Comparison of ENCODE assay signal across 25 cellular contexts in the genomic region with DNA sequence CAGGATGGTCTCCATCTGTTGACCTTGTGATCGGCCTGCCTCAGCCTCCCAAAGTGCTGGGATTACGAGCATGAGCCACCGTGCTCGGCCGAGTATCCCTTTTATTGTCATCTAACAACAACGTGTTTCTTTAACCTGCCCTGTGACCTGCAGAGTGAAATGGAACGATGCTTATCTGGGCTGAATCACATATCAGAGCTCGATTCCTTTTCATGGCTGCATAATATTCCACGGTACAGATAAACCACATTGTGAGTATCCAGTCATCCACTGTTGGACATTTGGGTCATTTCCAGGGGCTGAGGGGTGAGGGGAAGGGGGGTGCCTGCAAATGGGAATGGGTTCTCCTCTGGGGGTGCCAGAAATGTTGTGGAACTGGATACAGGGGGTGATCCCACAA.
DNase-seq lines count a peak whose midpoint lies in the region; ATAC-seq, FAIRE-seq and TF ChIP-seq lines count a peak whose summit lies in the region.
"Had no signal": no experiment of that assay in that cellular context is flagged by ENCODE, and none has a peak within 500 bp of the region (broad histone marks: within the 10 kb centered on the region; RNA-seq: fewer than 3 reads in every experiment).

No MANE protein-coding gene starts in this region.

- H3K9me3 ChIP-seq in right atrium auricular region (no peaks in the 10 kb centered on the region), K562 (replicated peaks; ENCODE audit: control insufficient read depth, insufficient read depth, low read depth, low read length) (no peaks in the 10 kb centered on the region)
- H3K9me3 ChIP-seq: BE2C had no signal

- H3K27me3 ChIP-seq in right atrium auricular region: no peaks in the 10 kb centered on the region
- H3K27me3 ChIP-seq in K562 (ENCODE audit: control insufficient read depth in 2 of 2, insufficient read depth in 2 of 2, low read length in 2 of 2): no peaks in the 10 kb centered on the region
- H3K27me3 ChIP-seq: BE2C, BLaER1 had no signal

- in situ Hi-C loops in K562 (cut with MboI): loop anchor here (25.0 kb wide), 1 partner anchor 712 kb away; no protein-coding TSS in a partner anchor

- no peak overlapping the region for H2AFZ ChIP-seq in K562 (ENCODE audit: low read depth, low read length)

- no peak overlapping the region for H3K9ac ChIP-seq in K562 (ENCODE audit: insufficient read depth in 1 of 2, low read depth in 2 of 2, low read length in 2 of 2)
- H3K9ac ChIP-seq: BLaER1 had no signal

- TF ChIP-seq RAD21 in K562 (CRISPR knock-in tag; conservative IDR thresholded peaks at IDR 0.05 in 1 of 2, IDR thresholded peaks at IDR 0.05 in 1 of 2): no peak

- H3K4me3 ChIP-seq in right atrium auricular region (no peak overlapping the region), K562 (no peak overlapping the region)
- H3K4me3 ChIP-seq: BLaER1, GM12878 had no signal

- H3K36me3 ChIP-seq in right atrium auricular region (no peaks in the 10 kb centered on the region), K562 (ENCODE audit: control insufficient read depth, insufficient read depth, low read length) (no peaks in the 10 kb centered on the region)
- H3K36me3 ChIP-seq: BE2C, BLaER1 had no signal

- no peak for TF ChIP-seq POLR2A in K562 (conservative IDR thresholded peaks at IDR 0.05)

- TF ChIP-seq EP300 in K562 (IDR thresholded peaks at IDR 0.05; ENCODE audit: low read length): no peak

- ATAC-seq in K562: no peak
- ATAC-seq: GM12878 had no signal

- H4K20me1 ChIP-seq in K562 (replicated peaks; ENCODE audit: control insufficient read depth, insufficient read depth, low read length): no peaks in the 10 kb centered on the region
- H4K20me1 ChIP-seq: BLaER1 had no signal

- DNase-seq in cardiac septum (ENCODE audit: low spot score) (peak; percentile 26), right atrium auricular region (ENCODE audit: low spot score) (no peak), K562 (ENCODE audit: extremely low read depth in 1 of 4, low spot score in 3 of 4) (no peak), NOMO-1 treated with DMSO at 0.1 percent for 48 hours (lab: John Stamatoyannopoulos, UW; ENCODE audit: unreplicated experiment) (no peak)
- no peak for DNase-seq in activated T-cell treated with anti-CD3 and anti-CD28 coated beads, Interleukin-2, amount 50 U/mL, for 48 hours
- DNase-seq: 8988T; ACHN; BE2C; C1 segment of cervical spinal cord; CD4-positive, alpha-beta memory T cell; CD4-positive, CD25-positive, alpha-beta regulatory T cell; CD8-positive, alpha-beta memory T cell; COR-L47; DMS 273 treated with DMSO at 0.1 percent for 48 hours; DMS153; DMS53; DMS79; DND-41; EL; GDM1 had no signal

- H3K27ac ChIP-seq in right atrium auricular region: no peak overlapping the region
- H3K27ac ChIP-seq in K562 (ENCODE audit: extremely low read depth, low read depth, low read length): no peak overlapping the region
- H3K27ac ChIP-seq: BLaER1 had no signal

- WGBS in K562 (ENCODE audit: insufficient coverage, low coverage, missing lambda C conversion rate): 33% methylated on average over 9 of the region's 9 CpGs

- H3K9me1 ChIP-seq in K562 (ENCODE audit: control insufficient read depth, insufficient read depth, low read length): no peaks in the 10 kb centered on the region

- no peaks in the 10 kb centered on the region for H3K79me2 ChIP-seq in K562 (ENCODE audit: control insufficient read depth, insufficient read depth, low read length)

- no peak overlapping the region for H3K4me2 ChIP-seq in K562 (ENCODE audit: insufficient read depth, low read length)
- H3K4me2 ChIP-seq: BLaER1 had no signal

- TF ChIP-seq CTCF in right atrium auricular region (IDR thresholded peaks at IDR 0.05) (no peak), K562 (IDR thresholded peaks at IDR 0.05 in 2 of 3, conservative IDR thresholded peaks at IDR 0.05 in 1 of 3; ENCODE audit: insufficient read depth in 2 of 3, low read depth in 1 of 3, low read length in 3 of 3) (no peak)

- intact Hi-C loops in cardiac septum (cut with DNase I) (no loop called here), K562 (cut with micrococcal nuclease) (no loop called here)

- H3K4me1 ChIP-seq in right atrium auricular region (no peaks in the 10 kb centered on the region), K562 (replicated peaks in 1 of 2; ENCODE audit: control insufficient read depth in 2 of 2, insufficient read depth in 2 of 2, low read length in 2 of 2) (no peaks in the 10 kb centered on the region)
- H3K4me1 ChIP-seq: BE2C had no signal

- no TSS peak for BruUV-seq in K562 (replicated peaks; lab: Mats Ljungman, UMichigan)

- POLR2A ChIA-PET in K562 (lab: Yijun Ruan, JAX): no interaction called here

- CTCF ChIA-PET in K562 (lab: Yijun Ruan, JAX; ENCODE audit: low intra/inter-chr PET ratio): no interaction called here

- no peak for FAIRE-seq in K562 (lab: Jason Lieb, UNC)
- FAIRE-seq: A204.1, GM12878, GM12892, GM18507 had no signal

TF ChIP-seq in K562, 482 proteins besides CTCF, POLR2A, EP300 and RAD21:
- TF ChIP-seq ZNF785 (CRISPR knock-in tag; IDR thresholded peaks at IDR 0.05): no peak
- no peak for TF ChIP-seq MCM2 (IDR thresholded peaks at IDR 0.05; ENCODE audit: low read depth)
- no peak for TF ChIP-seq NUFIP1 (IDR thresholded peaks at IDR 0.05; ENCODE audit: partially characterized antibody)
- TF ChIP-seq FOXA1 (IDR thresholded peaks at IDR 0.05; ENCODE audit: borderline replicate concordance): no peak
- TF ChIP-seq ZNF146 (CRISPR knock-in tag; IDR thresholded peaks at IDR 0.05; ENCODE audit: unreplicated experiment): peak; percentile 68
- TF ChIP-seq PCBP2 (IDR thresholded peaks at IDR 0.05; ENCODE audit: low read depth, low read length, poor library complexity, severe bottlenecking): no peak
- TF ChIP-seq, protein P1, sequence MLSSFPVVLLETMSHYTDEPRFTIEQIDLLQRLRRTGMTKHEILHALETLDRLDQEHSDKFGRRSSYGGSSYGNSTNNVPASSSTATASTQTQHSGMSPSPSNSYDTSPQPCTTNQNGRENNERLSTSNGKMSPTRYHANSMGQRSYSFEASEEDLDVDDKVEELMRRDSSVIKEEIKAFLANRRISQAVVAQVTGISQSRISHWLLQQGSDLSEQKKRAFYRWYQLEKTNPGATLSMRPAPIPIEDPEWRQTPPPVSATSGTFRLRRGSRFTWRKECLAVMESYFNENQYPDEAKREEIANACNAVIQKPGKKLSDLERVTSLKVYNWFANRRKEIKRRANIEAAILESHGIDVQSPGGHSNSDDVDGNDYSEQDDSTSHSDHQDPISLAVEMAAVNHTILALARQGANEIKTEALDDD (IDR thresholded peaks at IDR 0.05): no peak
- no peak for TF ChIP-seq CCNT2 (IDR thresholded peaks at IDR 0.05; ENCODE audit: borderline replicate concordance, extremely low read depth, insufficient read length, low read depth, low read length)
- TF ChIP-seq MAFF (IDR thresholded peaks at IDR 0.05; ENCODE audit: low read length): no peak
- no peak for TF ChIP-seq ZSCAN29 (IDR thresholded peaks at IDR 0.05)
- TF ChIP-seq ESRRB (CRISPR knock-in tag; IDR thresholded peaks at IDR 0.05; ENCODE audit: borderline replicate concordance): no peak
- TF ChIP-seq RBM25 (IDR thresholded peaks at IDR 0.05; ENCODE audit: low read depth, low read length, severe bottlenecking): peak; percentile 41
